Comparison of ENCODE assay signal across 23 cellular contexts in genomic region chr11:126442523-126442922, GRCh38.
"Had no signal": no experiment of that assay in that cellular context is flagged by ENCODE, and none has a peak within 500 bp of the region (broad histone marks: within the 10 kb centered on the region; RNA-seq: fewer than 3 reads in every experiment).

No MANE protein-coding gene starts in this region.

- H3K27me3 ChIP-seq: neutrophil, thyroid gland had no signal

- H3K27ac ChIP-seq: body of pancreas, left ventricle myocardium inferior, neutrophil, pancreas, psoas muscle, thyroid gland had no signal

- H3K9me3 ChIP-seq: body of pancreas, left ventricle myocardium inferior, neutrophil, pancreas, psoas muscle, thyroid gland had no signal

- DNase-seq: activated CD4-positive, alpha-beta T cell treated with anti-CD3 and anti-CD28 coated beads, Interleukin-2, amount 10 ng/mL, durations not matched to agents 7 days and 5 days; activated CD4-positive, CD25-positive, alpha-beta regulatory T cell treated with anti-CD3 and anti-CD28 coated beads, Interleukin-2, amount 50 U/mL, for 72 hours; activated CD8-positive, alpha-beta memory T cell treated with anti-CD3 and anti-CD28 coated beads, Interleukin-2, amount 10 ng/mL, durations not matched to agents 7 days and 5 days; activated CD8-positive, alpha-beta T cell treated with anti-CD3 and anti-CD28 coated beads for 36 hours; activated effector memory CD4-positive, alpha-beta T cell treated with anti-CD3 and anti-CD28 coated beads, Interleukin-2, amount 50 U/mL, for 16 hours; activated naive CD4-positive, alpha-beta T cell treated with anti-CD3 and anti-CD28 coated beads, Interleukin-2, amount 10 ng/mL, durations not matched to agents 7 days and 5 days; activated naive CD8-positive, alpha-beta T cell treated with anti-CD3 and anti-CD28 coated beads, Interleukin-2, amount 50 U/mL, for 24 hours; activated T-cell treated with anti-CD3 and anti-CD28 coated beads for 4 hours; body of pancreas; effector memory CD8-positive, alpha-beta T cell; foreskin melanocyte; kidney glomerular epithelial cell; left ventricle myocardium inferior; naive thymus-derived CD8-positive, alpha-beta T cell; psoas muscle; stimulated activated CD4-positive, alpha-beta T cell treated with anti-CD3 and anti-CD28 coated beads, Interleukin-4, amount 100 ng/mL, for 4 hours; stimulated activated naive CD8-positive, alpha-beta T cell treated with anti-CD3 and anti-CD28 coated beads, Interleukin-15, Interleukin-2, amounts not matched to agents 100 U/mL and 50 U/mL, for 24 hours; thyroid gland had no signal

- H3K4me1 ChIP-seq: pancreas, psoas muscle had no signal

- H3K36me3 ChIP-seq: left ventricle myocardium inferior, neutrophil, pancreas, thyroid gland, WERI-Rb-1 had no signal

- H3K4me3 ChIP-seq: body of pancreas, left ventricle myocardium inferior, pancreas, psoas muscle, thyroid gland had no signal

- ATAC-seq: activated CD8-positive, alpha-beta memory T cell treated with anti-CD3 and anti-CD28 coated beads, Interleukin-2, amount 10 ng/mL, durations not matched to agents 7 days and 5 days; activated CD8-positive, alpha-beta T cell treated with anti-CD3 and anti-CD28 coated beads for 36 hours; activated naive CD8-positive, alpha-beta T cell treated with anti-CD3 and anti-CD28 coated beads, Interleukin-2, amount 50 U/mL, for 24 hours; body of pancreas; effector memory CD8-positive, alpha-beta T cell; esophagus mucosa; naive thymus-derived CD8-positive, alpha-beta T cell; psoas muscle; right cardiac atrium; stimulated activated naive CD8-positive, alpha-beta T cell treated with anti-CD3 and anti-CD28 coated beads, Interleukin-15, Interleukin-2, amounts not matched to agents 100 U/mL and 50 U/mL, for 24 hours had no signal
